1 cellular context compared by ENCODE assay signal in genomic region chr3:13515036-13515435, GRCh38.
TF ChIP-seq lines count a peak whose summit lies in the region.

No MANE protein-coding gene starts in this region.

TF ChIP-seq in WTC11, 78 proteins besides CTCF, POLR2A, EP300 and RAD21 (continued from another document):
- TF ChIP-seq ERG (CRISPR knock-in tag; IDR thresholded peaks at IDR 0.05) (no peak), E2F4 (CRISPR knock-in tag; IDR thresholded peaks at IDR 0.05; ENCODE audit: borderline replicate concordance, low read depth) (no peak), ZNF532 (CRISPR knock-in tag; IDR thresholded peaks at IDR 0.05; ENCODE audit: borderline replicate concordance) (no peak), GTF2I (CRISPR knock-in tag; conservative IDR thresholded peaks at IDR 0.05) (no peak)
